32 cellular contexts compared by ENCODE assay signal in genomic region chr22:45438364-45438763, GRCh38. TPM values are rescaled to one million over a fixed set of nuclear protein-coding genes. Genes with fewer than 3 reads are reported as not detected.
"Had no signal": no experiment of that assay in that cellular context is flagged by ENCODE, and none has a peak within 500 bp of the region (broad histone marks: within the 10 kb centered on the region; RNA-seq: fewer than 3 reads in every experiment).

No MANE protein-coding gene starts in this region.

- H3K36me3 ChIP-seq: left ventricle myocardium inferior, neutrophil, ovary, right atrium auricular region, right lobe of liver, tibial nerve, upper lobe of left lung had no signal

- H2AFZ ChIP-seq: hepatocyte had no signal

- H3K27me3 Mint-ChIP-seq: progenitor cell of endocrine pancreas had no signal

- H3K27ac ChIP-seq: hepatocyte, left ventricle myocardium inferior, neutrophil, ovary, right atrium auricular region, right lobe of liver, tibial nerve, upper lobe of left lung had no signal

- ATAC-seq: mucosa of descending colon; naive thymus-derived CD4-positive, alpha-beta T cell; natural killer cell treated with Interleukin-12 subunit alpha and Interleukin-12 subunit beta and Interleukin-15 and Interleukin-18, amount 100 ng/mL, for 72 hours; right lobe of liver; stimulated activated memory B cell treated with anti-CD40 and anti-IgM and Interleukin-4, amounts not matched to agents 10 μg/mL and 1 μg/mL and 100 μg/mL, for 72 hours; stimulated activated naive CD8-positive, alpha-beta T cell treated with anti-CD3 and anti-CD28 coated beads, Interleukin-15, amount 100 ng/mL, for 72 hours had no signal

- H3K4me3 Mint-ChIP-seq: natural killer cell treated with Interleukin-12 subunit alpha and Interleukin-12 subunit beta and Interleukin-15 and Interleukin-18, amount 100 ng/mL, for 72 hours; neural crest cell; stimulated activated memory B cell treated with anti-CD40 and anti-IgM and Interleukin-4, amounts not matched to agents 10 μg/mL and 1 μg/mL and 100 μg/mL, for 72 hours; stimulated activated naive CD8-positive, alpha-beta T cell treated with anti-CD3 and anti-CD28 coated beads, Interleukin-15, amount 100 ng/mL, for 72 hours had no signal

- H3K9me3 Mint-ChIP-seq: naive thymus-derived CD4-positive, alpha-beta T cell; natural killer cell treated with Interleukin-12 subunit alpha and Interleukin-12 subunit beta and Interleukin-15 and Interleukin-18, amount 100 ng/mL, for 72 hours; neural crest cell; stimulated activated memory B cell treated with anti-CD40 and anti-IgM and Interleukin-4, amounts not matched to agents 10 μg/mL and 1 μg/mL and 100 μg/mL, for 72 hours; stimulated activated naive CD8-positive, alpha-beta T cell treated with anti-CD3 and anti-CD28 coated beads, Interleukin-15, amount 100 ng/mL, for 72 hours had no signal

- H3K27me3 ChIP-seq: hepatocyte, ovary, right atrium auricular region, right lobe of liver, tibial nerve, upper lobe of left lung had no signal

- H3K9me3 ChIP-seq: left ventricle myocardium inferior, mucosa of descending colon, neutrophil, ovary, right atrium auricular region, right lobe of liver, tibial nerve, upper lobe of left lung had no signal

- H3K27ac Mint-ChIP-seq: naive thymus-derived CD4-positive, alpha-beta T cell; natural killer cell treated with Interleukin-12 subunit alpha and Interleukin-12 subunit beta and Interleukin-15 and Interleukin-18, amount 100 ng/mL, for 72 hours; progenitor cell of endocrine pancreas; stimulated activated memory B cell treated with anti-CD40 and anti-IgM and Interleukin-4, amounts not matched to agents 10 μg/mL and 1 μg/mL and 100 μg/mL, for 72 hours had no signal

- H3K36me3 Mint-ChIP-seq: naive thymus-derived CD4-positive, alpha-beta T cell; natural killer cell treated with Interleukin-12 subunit alpha and Interleukin-12 subunit beta and Interleukin-15 and Interleukin-18, amount 100 ng/mL, for 72 hours; stimulated activated memory B cell treated with anti-CD40 and anti-IgM and Interleukin-4, amounts not matched to agents 10 μg/mL and 1 μg/mL and 100 μg/mL, for 72 hours had no signal

- H3K4me3 ChIP-seq: hepatocyte, left ventricle myocardium inferior, lung, mucosa of descending colon, ovary, right atrium auricular region, right lobe of liver, smooth muscle cell, tibial nerve, upper lobe of left lung had no signal

- DNase-seq: islet precursor cell; left ventricle myocardium inferior; midbrain; mucosa of descending colon; naive thymus-derived CD4-positive, alpha-beta T cell; occipital lobe; ovary; right lobe of liver; stimulated activated CD4-positive, alpha-beta T cell treated with anti-CD3 and anti-CD28 coated beads, Interleukin-1b, Interleukin-23, amount 100 ng/mL, for 48 hours; stimulated activated CD4-positive, alpha-beta T cell treated with anti-CD3 and anti-CD28 coated beads, Interleukin-2, amount 100 ng/mL, for 48 hours; stimulated activated CD4-positive, alpha-beta T cell treated with anti-CD3 and anti-CD28 coated beads, Interleukin-4, amount 100 ng/mL, for 4 hours; stimulated activated CD8-positive, alpha-beta memory T cell treated with anti-CD3 and anti-CD28 coated beads, Interleukin-4, amount 100 ng/mL, for 48 hours; stimulated activated naive CD4-positive, alpha-beta T cell treated with Interleukin-2 at 50 U/mL for 16 hours; stimulated activated naive CD8-positive, alpha-beta T cell treated with anti-CD3 and anti-CD28 coated beads, Interleukin-15, amount 100 ng/mL, for 72 hours; substantia nigra; upper lobe of left lung had no signal

- H3K4me2 ChIP-seq: hepatocyte, smooth muscle cell had no signal

- H3K79me2 ChIP-seq: hepatocyte had no signal

RNA-seq across cellular contexts. Expression of gene RIBC2, which starts 24.9 kb away (rescaled TPM):
- total RNA-seq: left ventricle myocardium inferior, mesenteric fat pad, myocyte, occipital lobe, right atrium auricular region had no signal
- polyA plus RNA-seq: naive thymus-derived CD4-positive, alpha-beta T cell had no signal

RNA-seq across cellular contexts. Expression of gene SMC1B, which starts 25.0 kb away (rescaled TPM):
- total RNA-seq: hepatocyte, left ventricle myocardium inferior, lower leg skin, lung, mesenteric fat pad, mucosa of descending colon, myocyte, neural crest cell, progenitor cell of endocrine pancreas, renal cortical epithelial cell, right atrium auricular region, right lobe of liver, smooth muscle cell, temporal lobe, tibial nerve, upper lobe of left lung had no signal
- polyA plus RNA-seq: naive thymus-derived CD4-positive, alpha-beta T cell; urinary bladder had no signal
